In genomic region chr7:2864999-2865670, GRCh38 we compare ENCODE assay signal across 8 cellular contexts. TPM values are rescaled to one million over a fixed set of nuclear protein-coding genes. Genes with fewer than 3 reads are reported as not detected.
A peak's percentile ranks its signal among the peaks of the same experiment; 100 is the strongest.
DNase-seq lines count a peak whose midpoint lies in the region; ATAC-seq and TF ChIP-seq lines count a peak whose summit lies in the region.

No MANE protein-coding gene starts in this region.

- peak overlapping the region in 1 of 2 donors; percentile 87 for H3K4me3 Mint-ChIP-seq in CD14-positive monocyte
- H3K4me3 Mint-ChIP-seq in effector memory CD8-positive, alpha-beta T cell = peak overlapping the region; percentile 30 to 62

- peak; percentile 42 for ATAC-seq in GM21723 (IDR thresholded peaks at IDR 0.05; ENCODE audit: unreplicated experiment)
- ATAC-seq in effector memory CD8-positive, alpha-beta T cell (replicated peaks) = no peak

- peak overlapping the region; percentile 98 to 100 (median 100) for H3K27ac Mint-ChIP-seq in CD14-positive monocyte
- H3K27ac Mint-ChIP-seq in effector memory CD8-positive, alpha-beta T cell = peak overlapping the region; percentile 7 to 8

- peak; percentile 98 for TF ChIP-seq CTCF in CD14-positive monocyte (IDR thresholded peaks at IDR 0.05)

- peaks cover 38 to 52% (median 42%) of the 10 kb centered on the region in 3 donors for H3K27me3 Mint-ChIP-seq in CD14-positive monocyte (ENCODE audit: low read depth in 3 of 3)
- H3K27me3 Mint-ChIP-seq in effector memory CD8-positive, alpha-beta T cell = no peaks in the 10 kb centered on the region

- H3K36me3 Mint-ChIP-seq in CD14-positive monocyte = peaks cover 6 to 7% of the 10 kb centered on the region in 2 donors
- H3K36me3 Mint-ChIP-seq in effector memory CD8-positive, alpha-beta T cell (ENCODE audit: insufficient read depth) = peaks cover 23% of the 10 kb centered on the region

- H3K4me1 Mint-ChIP-seq in CD14-positive monocyte = peaks cover 31% of the 10 kb centered on the region
- peaks cover 10 to 26% of the 10 kb centered on the region in 2 donors for H3K4me1 Mint-ChIP-seq in effector memory CD8-positive, alpha-beta T cell (ENCODE audit: low read depth in 2 of 2)

- H3K9me3 Mint-ChIP-seq in CD14-positive monocyte = peaks cover 0 to 3% (median 0%) of the 10 kb centered on the region in 7 donors
- H3K9me3 Mint-ChIP-seq in effector memory CD8-positive, alpha-beta T cell = no peaks in the 10 kb centered on the region

- peak; percentile 77 for DNase-seq in CD14-positive monocyte (ENCODE audit: low spot score)
- peak; percentile 39 for DNase-seq in NCI-H774 (lab: John Stamatoyannopoulos, UW)
- peak; percentile 45 to 47 for DNase-seq in activated CD8-positive, alpha-beta memory T cell treated with anti-CD3 and anti-CD28 coated beads for 4 hours (ENCODE audit: low read depth in 2 of 2)
- peak; percentile 70 to 76 (median 70) for DNase-seq in effector memory CD8-positive, alpha-beta T cell
- peak; percentile 70 for DNase-seq in mucosa of gallbladder (ENCODE audit: low spot score)
- DNase-seq in stimulated activated CD8-positive, alpha-beta memory T cell treated with anti-CD3 and anti-CD28 coated beads, Interleukin-7, amount 100 ng/mL, for 4 hours (ENCODE audit: low read depth in 2 of 2) = peak; percentile 51 to 53
- DNase-seq in GF-D8 (lab: John Stamatoyannopoulos, UW) = no peak

- intact Hi-C loops in CD14-positive monocyte (cut with micrococcal nuclease) = loop anchor here (2.0 to 5.0 kb wide), 3 partner anchors 128 to 1032 kb away; no protein-coding TSS in a partner anchor

RNA-seq across cellular contexts. Expression of gene GNA12, which starts 21.0 kb away (rescaled TPM):
- 10 to 100 TPM in 1 of 2 donors, 1 to 10 TPM in 1; 3.4 to 10.6 TPM for polyA plus RNA-seq in CD14-positive monocyte
- 48.5 TPM for total RNA-seq in mucosa of gallbladder
